Comparison of ENCODE assay signal across 8 cellular contexts in the genomic region with DNA sequence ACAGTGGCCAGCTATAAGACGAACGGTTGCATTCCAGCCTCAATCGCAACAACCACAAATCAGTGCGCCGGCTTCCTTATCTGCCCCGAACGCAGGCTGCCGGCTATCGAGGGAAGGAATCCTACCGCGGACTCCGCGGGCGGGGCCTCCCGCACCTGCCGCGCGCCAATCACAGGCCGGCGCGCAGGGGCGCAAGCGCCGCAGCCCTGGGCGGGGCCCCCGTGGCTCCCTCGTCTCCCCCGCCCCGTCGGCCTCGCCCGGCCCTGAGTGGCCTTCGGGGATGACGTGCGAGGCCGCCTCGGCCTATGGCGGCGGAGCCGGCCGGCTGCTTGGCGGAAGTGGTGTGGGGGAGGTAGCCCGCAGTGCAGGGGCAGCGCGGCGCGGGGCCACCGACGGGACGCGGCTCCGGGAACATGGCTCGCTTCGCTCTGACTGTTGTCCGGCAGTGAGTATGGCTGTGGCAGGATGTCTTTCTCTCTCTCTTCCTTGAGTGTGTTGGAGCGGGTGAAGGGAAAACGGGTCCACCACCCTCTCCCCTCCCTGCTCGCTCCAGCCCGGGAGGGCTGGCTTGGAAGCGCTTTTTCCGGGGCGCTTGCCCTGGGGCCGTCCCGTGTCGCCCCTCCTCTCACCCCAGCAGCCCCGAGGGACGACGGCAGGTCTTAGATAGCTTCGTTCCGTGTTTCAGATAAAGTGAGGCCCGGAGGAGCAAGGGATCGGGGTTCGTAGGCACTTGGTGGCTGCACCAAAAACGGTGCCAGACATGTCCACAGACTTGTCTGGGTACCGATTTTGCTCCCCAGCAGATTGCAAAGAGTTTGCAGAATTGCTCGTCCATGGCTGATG. TPM values are rescaled to one million over a fixed set of nuclear protein-coding genes. Genes with fewer than 3 reads are reported as not detected.
DNase-seq lines count a peak whose midpoint lies in the region; ATAC-seq and TF ChIP-seq lines count a peak whose summit lies in the region.

A gene with protein sequence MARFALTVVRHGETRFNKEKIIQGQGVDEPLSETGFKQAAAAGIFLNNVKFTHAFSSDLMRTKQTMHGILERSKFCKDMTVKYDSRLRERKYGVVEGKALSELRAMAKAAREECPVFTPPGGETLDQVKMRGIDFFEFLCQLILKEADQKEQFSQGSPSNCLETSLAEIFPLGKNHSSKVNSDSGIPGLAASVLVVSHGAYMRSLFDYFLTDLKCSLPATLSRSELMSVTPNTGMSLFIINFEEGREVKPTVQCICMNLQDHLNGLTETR (plus strand): TSS at position 355 of the 843 bp plus-strand sequence. CDS start 59 bp downstream, at position 414.

- H3K9me2 ChIP-seq in SK-N-SH, result no peaks in the 10 kb centered on the region

- peaks cover 9% of the 10 kb centered on the region; the same call in 1 of the 2 replicates for H4K20me1 ChIP-seq in SK-N-SH (ENCODE audit: insufficient read depth)

- no peaks in the 10 kb centered on the region for H3K9me3 ChIP-seq in SK-N-SH
- H3K9me3 ChIP-seq in suprapubic skin, result no peaks in the 10 kb centered on the region

- peaks cover 4% of the 10 kb centered on the region for H3F3A ChIP-seq in SK-N-SH (replicated peaks; ENCODE audit: insufficient read depth)

- H3K4me3 ChIP-seq in GM08714 (ENCODE audit: low read length), result peak within 1 kb of the TSS; percentile 84
- peak within 1 kb of the TSS; percentile 86 to 88 for H3K4me3 ChIP-seq in SK-N-SH (ENCODE audit: low read depth in 2 of 2, low read length in 1 of 2)
- peak within 1 kb of the TSS; percentile 61 for H3K4me3 ChIP-seq in suprapubic skin

- peak within 1 kb of the TSS; percentile 74 for H3K9ac ChIP-seq in SK-N-SH

- TF ChIP-seq CTCF in SK-N-SH (IDR thresholded peaks at IDR 0.05) (no peak), suprapubic skin (IDR thresholded peaks at IDR 0.05) (no peak)

- peak; percentile 98 for ATAC-seq in HG02588 (IDR thresholded peaks at IDR 0.05; ENCODE audit: unreplicated experiment)

- DNase-seq in NCI-H1048 (lab: John Stamatoyannopoulos, UW), result peak; percentile 70
- DNase-seq in SK-N-SH, result peak; percentile 99
- DNase-seq in activated naive CD4-positive, alpha-beta T cell treated with anti-CD3 and anti-CD28 coated beads, Interleukin-2, amount 50 U/mL, for 16 hours, result peak; percentile 93
- peak; percentile 95 for DNase-seq in globus pallidus (ENCODE audit: low spot score)
- DNase-seq in nucleus accumbens (lab: John Stamatoyannopoulos, UW), result peak; percentile 58 to 96 (median 89)
- DNase-seq in suprapubic skin (ENCODE audit: low spot score in 2 of 2), result peak; percentile 93 to 95

- H3K79me2 ChIP-seq in SK-N-SH (ENCODE audit: insufficient read depth), result peaks cover 46% of the 10 kb centered on the region

- H3K27me3 ChIP-seq in SK-N-SH (ENCODE audit: insufficient read depth), result no peaks in the 10 kb centered on the region
- no peaks in the 10 kb centered on the region for H3K27me3 ChIP-seq in suprapubic skin

- peak within 1 kb of the TSS; percentile 89 for H3K4me2 ChIP-seq in SK-N-SH

- 3% methylated on average over 24 of the region's 76 CpGs for WGBS in SK-N-SH (ENCODE audit: low lambda C conversion rate)
- WGBS in suprapubic skin, result under 1% methylated on average over 25 of the region's 76 CpGs

- H2AFZ ChIP-seq in SK-N-SH (ENCODE audit: low read depth), result peak within 1 kb of the TSS; percentile 99

- TF ChIP-seq EP300 in SK-N-SH (IDR thresholded peaks at IDR 0.05; ENCODE audit: borderline replicate concordance in 1 of 2, low read depth in 1 of 2, low read length in 1 of 2) (no peak; a peak in 1 of 4 replicates), suprapubic skin (IDR thresholded peaks at IDR 0.05) (no peak)

- peak in 1 of 2 donors; percentile 64 for TF ChIP-seq POLR2A in suprapubic skin (IDR thresholded peaks at IDR 0.05)

- CTCF ChIA-PET in SK-N-SH (lab: Yijun Ruan, JAX), result interaction anchor here (0.5 to 1.5 kb wide), 5 partner anchors 13 to 207 kb away, joined by 3 to 6 read pairs (median 3); no protein-coding TSS in a partner anchor

- POLR2A ChIA-PET in SK-N-SH (lab: Yijun Ruan, JAX), result interaction anchor here (1.7 kb wide), 1 partner anchor 97 kb away, joined by 4 read pairs; no protein-coding TSS in a partner anchor

- H3K27ac ChIP-seq in SK-N-SH (ENCODE audit: low read depth in 2 of 2, low read length in 1 of 2), result peak within 1 kb of the TSS; percentile 79 to 90
- peak within 1 kb of the TSS; percentile 69 for H3K27ac ChIP-seq in suprapubic skin

- H3K4me1 ChIP-seq in SK-N-SH (ENCODE audit: control insufficient read depth in 1 of 2, insufficient read depth in 2 of 2, low read depth in 1 of 2, low read length in 1 of 2), result peaks cover 0 to 8% of the 10 kb centered on the region in 2 experiments; a peak in 2 of 4 replicates
- H3K4me1 ChIP-seq in suprapubic skin, result peaks cover 17% of the 10 kb centered on the region

- H3K36me3 ChIP-seq in SK-N-SH (replicated peaks in 1 of 2; ENCODE audit: control insufficient read depth in 1 of 2, insufficient read depth in 2 of 2, low read length in 1 of 2) (peaks cover 3 to 11% of the 10 kb centered on the region in 2 experiments), suprapubic skin (no peaks in the 10 kb centered on the region)

- no peak for TF ChIP-seq RAD21 in SK-N-SH (IDR thresholded peaks at IDR 0.05; ENCODE audit: low read length)

TF ChIP-seq in SK-N-SH, 30 proteins besides CTCF, POLR2A, EP300 and RAD21 (continues in another document):
- TF ChIP-seq FOSL2 (IDR thresholded peaks at IDR 0.05; ENCODE audit: borderline replicate concordance, low read depth) (no peak), RCOR1 (IDR thresholded peaks at IDR 0.05; ENCODE audit: low read length) (0 out of 2 replicates have a peak, but pooled peaks have one; percentile 44), JUND (IDR thresholded peaks at IDR 0.05) (no peak), EZH2phosphoT487 (IDR thresholded peaks at IDR 0.05; ENCODE audit: borderline replicate concordance, low read depth) (no peak), GABPA (IDR thresholded peaks at IDR 0.05; ENCODE audit: low read depth) (peak; percentile 62), NRF1 (IDR thresholded peaks at IDR 0.05; ENCODE audit: low read depth, low read length) (peak; percentile 84), TCF12 (IDR thresholded peaks at IDR 0.05) (no peak), MXI1 (IDR thresholded peaks at IDR 0.05; ENCODE audit: low read depth, low read length) (peak; percentile 88), YY1 (IDR thresholded peaks at IDR 0.05; ENCODE audit: low read depth) (0 out of 2 replicates have a peak, but pooled peaks have one; percentile 26), TAF1 (IDR thresholded peaks at IDR 0.05; ENCODE audit: borderline replicate concordance, low read depth, low read length) (peak; percentile 74), FOXJ3 (CRISPR knock-in tag; IDR thresholded peaks at IDR 0.05) (no peak), CHD2 (IDR thresholded peaks at IDR 0.05; ENCODE audit: low read length, partially characterized antibody) (peak; percentile 36), RFX5 (IDR thresholded peaks at IDR 0.05; ENCODE audit: low read length) (peak; percentile 88), RXRA (IDR thresholded peaks at IDR 0.05; ENCODE audit: borderline replicate concordance, low read depth) (no peak), POLR2AphosphoS5 (IDR thresholded peaks at IDR 0.05; ENCODE audit: low read depth, low read length) (peak; percentile 83), ELF1 (IDR thresholded peaks at IDR 0.05) (peak; percentile 82), TEAD4 (IDR thresholded peaks at IDR 0.05; ENCODE audit: borderline replicate concordance, insufficient read depth) (no peak)
- TF ChIP-seq, protein P1, sequence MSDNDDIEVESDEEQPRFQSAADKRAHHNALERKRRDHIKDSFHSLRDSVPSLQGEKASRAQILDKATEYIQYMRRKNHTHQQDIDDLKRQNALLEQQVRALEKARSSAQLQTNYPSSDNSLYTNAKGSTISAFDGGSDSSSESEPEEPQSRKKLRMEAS (IDR thresholded peaks at IDR 0.05; ENCODE audit: low read depth), result peak; percentile 56; the same call in 1 of the 2 replicates
- TF ChIP-seq, protein P2, sequence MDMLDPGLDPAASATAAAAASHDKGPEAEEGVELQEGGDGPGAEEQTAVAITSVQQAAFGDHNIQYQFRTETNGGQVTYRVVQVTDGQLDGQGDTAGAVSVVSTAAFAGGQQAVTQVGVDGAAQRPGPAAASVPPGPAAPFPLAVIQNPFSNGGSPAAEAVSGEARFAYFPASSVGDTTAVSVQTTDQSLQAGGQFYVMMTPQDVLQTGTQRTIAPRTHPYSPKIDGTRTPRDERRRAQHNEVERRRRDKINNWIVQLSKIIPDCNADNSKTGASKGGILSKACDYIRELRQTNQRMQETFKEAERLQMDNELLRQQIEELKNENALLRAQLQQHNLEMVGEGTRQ (IDR thresholded peaks at IDR 0.05; ENCODE audit: borderline replicate concordance, low read depth, low read length), result no peak
- TF ChIP-seq, protein P3, sequence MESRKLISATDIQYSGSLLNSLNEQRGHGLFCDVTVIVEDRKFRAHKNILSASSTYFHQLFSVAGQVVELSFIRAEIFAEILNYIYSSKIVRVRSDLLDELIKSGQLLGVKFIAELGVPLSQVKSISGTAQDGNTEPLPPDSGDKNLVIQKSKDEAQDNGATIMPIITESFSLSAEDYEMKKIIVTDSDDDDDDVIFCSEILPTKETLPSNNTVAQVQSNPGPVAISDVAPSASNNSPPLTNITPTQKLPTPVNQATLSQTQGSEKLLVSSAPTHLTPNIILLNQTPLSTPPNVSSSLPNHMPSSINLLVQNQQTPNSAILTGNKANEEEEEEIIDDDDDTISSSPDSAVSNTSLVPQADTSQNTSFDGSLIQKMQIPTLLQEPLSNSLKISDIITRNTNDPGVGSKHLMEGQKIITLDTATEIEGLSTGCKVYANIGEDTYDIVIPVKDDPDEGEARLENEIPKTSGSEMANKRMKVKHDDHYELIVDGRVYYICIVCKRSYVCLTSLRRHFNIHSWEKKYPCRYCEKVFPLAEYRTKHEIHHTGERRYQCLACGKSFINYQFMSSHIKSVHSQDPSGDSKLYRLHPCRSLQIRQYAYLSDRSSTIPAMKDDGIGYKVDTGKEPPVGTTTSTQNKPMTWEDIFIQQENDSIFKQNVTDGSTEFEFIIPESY (IDR thresholded peaks at IDR 0.05; ENCODE audit: borderline replicate concordance, low read depth), result no peak
- TF ChIP-seq, protein P4, sequence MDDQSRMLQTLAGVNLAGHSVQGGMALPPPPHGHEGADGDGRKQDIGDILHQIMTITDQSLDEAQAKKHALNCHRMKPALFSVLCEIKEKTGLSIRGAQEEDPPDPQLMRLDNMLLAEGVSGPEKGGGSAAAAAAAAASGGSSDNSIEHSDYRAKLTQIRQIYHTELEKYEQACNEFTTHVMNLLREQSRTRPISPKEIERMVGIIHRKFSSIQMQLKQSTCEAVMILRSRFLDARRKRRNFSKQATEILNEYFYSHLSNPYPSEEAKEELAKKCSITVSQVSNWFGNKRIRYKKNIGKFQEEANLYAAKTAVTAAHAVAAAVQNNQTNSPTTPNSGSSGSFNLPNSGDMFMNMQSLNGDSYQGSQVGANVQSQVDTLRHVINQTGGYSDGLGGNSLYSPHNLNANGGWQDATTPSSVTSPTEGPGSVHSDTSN (IDR thresholded peaks at IDR 0.05), result peak; percentile 43

RNA-seq across cellular contexts. Expression of the gene that starts here (rescaled TPM):
- polyA plus RNA-seq in SK-N-SH (2012; rRNA removed), result 8.3 and 11.2 TPM in 2 replicates
- 14.3 and 24.2 TPM in 2 replicates for polyA plus RNA-seq in SK-N-SH (2012; cell fraction: cytosol; rRNA removed)
- polyA plus RNA-seq in SK-N-SH (2012; cell fraction: nucleus; rRNA removed), result 3.4 and 6.3 TPM in 2 replicates
- total RNA-seq in suprapubic skin, result 1 to 10 TPM; 1.3 to 6.6 (median 4.7) TPM

Comparison
In these comparisons a context has a peak if more than half of its experiments do, and no peak if none do; other contexts are left out.
1. Peak in every context shown above with its lines: DNase-seq, ATAC-seq, H3K4me3 ChIP-seq and H3K27ac ChIP-seq.